9 cellular contexts compared by ENCODE assay signal in genomic region chr1:107934573-107934972, GRCh38. TPM values are rescaled to one million over a fixed set of nuclear protein-coding genes. Genes with fewer than 3 reads are reported as not detected.
A peak's percentile ranks its signal among the peaks of the same experiment; 100 is the strongest.
DNase-seq lines count a peak whose midpoint lies in the region; ATAC-seq and TF ChIP-seq lines count a peak whose summit lies in the region.
"Had no signal": no experiment of that assay in that cellular context is flagged by ENCODE, and none has a peak within 500 bp of the region (broad histone marks: within the 10 kb centered on the region; RNA-seq: fewer than 3 reads in every experiment).

No MANE protein-coding gene starts in this region.

- no peaks in the 10 kb centered on the region for H3K27me3 Mint-ChIP-seq in natural killer cell (ENCODE audit: low read depth in 2 of 2)

- H3K9me3 ChIP-seq in SU-DHL-6 (ENCODE audit: insufficient read depth, low read length), result no peaks in the 10 kb centered on the region

- H3K9me3 Mint-ChIP-seq in natural killer cell, result no peaks in the 10 kb centered on the region

- H3K27ac ChIP-seq in SU-DHL-6 (ENCODE audit: low read depth, low read length), result peak overlapping the region; percentile 84

- no peaks in the 10 kb centered on the region for H3K79me2 ChIP-seq in SU-DHL-6 (ENCODE audit: insufficient read depth, low read length)

- no peak for DNase-seq in natural killer cell
- DNase-seq in NCI-H2029 (lab: John Stamatoyannopoulos, UW), result no peak
- DNase-seq in GM03348 (ENCODE audit: low spot score), result no peak
- DNase-seq: activated CD4-positive, CD25-positive, alpha-beta regulatory T cell treated with anti-CD3 and anti-CD28 coated beads, Interleukin-2, amount 50 U/mL, for 72 hours; NCI-H1105 had no signal

- peaks cover 64 to 73% of the 10 kb centered on the region in 2 donors for H3K4me1 Mint-ChIP-seq in natural killer cell

- no peaks in the 10 kb centered on the region for H3K27me3 ChIP-seq in SU-DHL-6 (ENCODE audit: low read length)

- TF ChIP-seq CTCF in SU-DHL-6 (IDR thresholded peaks at IDR 0.05; ENCODE audit: insufficient read depth, low read length, poor library complexity, severe bottlenecking), result no peak
- no peak for TF ChIP-seq CTCF in natural killer cell (IDR thresholded peaks at IDR 0.05)

- ATAC-seq in GM18519 (IDR thresholded peaks at IDR 0.05; ENCODE audit: low FRiP score, unreplicated experiment) (peak; percentile 31), GM21786 (IDR thresholded peaks at IDR 0.05; ENCODE audit: unreplicated experiment) (peak; percentile 33), natural killer cell (no peak), HG03045 (IDR thresholded peaks at IDR 0.05; ENCODE audit: unreplicated experiment) (no peak)

- H3K4me2 ChIP-seq in SU-DHL-6 (ENCODE audit: low read depth, low read length, poor library complexity, severe bottlenecking), result peak overlapping the region; percentile 78

- no peaks in the 10 kb centered on the region for H3K36me3 ChIP-seq in SU-DHL-6 (ENCODE audit: low read length)

- peak overlapping the region; percentile 28 for H3K4me3 ChIP-seq in SU-DHL-6 (ENCODE audit: insufficient read depth, low read length, poor library complexity, severe bottlenecking)

- no peaks in the 10 kb centered on the region for H4K20me1 ChIP-seq in SU-DHL-6 (ENCODE audit: low read depth, low read length)

- H3K36me3 Mint-ChIP-seq in natural killer cell, result no peaks in the 10 kb centered on the region

- no peak overlapping the region for H3K4me3 Mint-ChIP-seq in natural killer cell

- intact Hi-C loops in natural killer cell (cut with micrococcal nuclease), result no loop called here

- H3K9me2 ChIP-seq in SU-DHL-6 (replicated peaks; ENCODE audit: insufficient read depth, low read length), result no peaks in the 10 kb centered on the region

- peaks cover 26% of the 10 kb centered on the region for H3F3A ChIP-seq in SU-DHL-6 (ENCODE audit: insufficient read depth)

- H3K27ac Mint-ChIP-seq in natural killer cell, result peak overlapping the region; percentile 83 to 90

- peak overlapping the region; percentile 11 for H2AFZ ChIP-seq in SU-DHL-6 (ENCODE audit: low read depth, low read length, severe bottlenecking)

- peak overlapping the region; percentile 34 for H3K9ac ChIP-seq in SU-DHL-6 (ENCODE audit: low read length)

RNA-seq across cellular contexts. Expression of gene VAV3, which starts 30.4 kb away (rescaled TPM):
- 100 to 1,000 TPM in 1 of 3 donors, 10 to 100 TPM in 2; 95.8 to 101 (median 96.6) TPM for total RNA-seq in natural killer cell

Comparison
In these comparisons a context has a peak if more than half of its experiments do, and no peak if none do; other contexts are left out.
1. ATAC-seq: peak in GM18519 (single experiment) and GM21786 (single experiment); none in natural killer cell (0 of 3) and HG03045 (single experiment).